Comparison of ENCODE assay signal across 2 cellular contexts in the genomic region with DNA sequence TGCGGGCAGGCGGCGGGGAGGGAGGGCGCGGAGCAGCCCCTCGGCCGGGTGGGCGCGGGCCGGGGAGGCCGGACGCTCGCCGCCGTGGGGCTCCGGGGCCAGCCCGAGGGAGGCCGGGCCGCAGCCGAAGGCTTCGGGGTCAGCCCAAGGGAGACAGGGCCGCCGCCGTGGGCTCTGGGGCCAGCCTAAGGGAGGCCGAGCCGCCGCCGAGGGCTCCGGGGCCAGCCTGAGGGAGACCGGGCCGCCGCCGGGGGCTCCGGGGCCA.
TF ChIP-seq lines count a peak whose summit lies in the region.

No MANE protein-coding gene starts in this region.

TF ChIP-seq in HCT116, 20 proteins besides CTCF, POLR2A, EP300 and RAD21:
- TF ChIP-seq EZH2phosphoT487 (IDR thresholded peaks at IDR 0.05; ENCODE audit: borderline replicate concordance) (no peak), SP1 (IDR thresholded peaks at IDR 0.05; ENCODE audit: low read depth) (peak; percentile 1; the same call in 1 of the 2 replicates), SIN3A (IDR thresholded peaks at IDR 0.05; ENCODE audit: low read depth) (no peak; the same call in 1 of the 2 replicates), ZFX (IDR thresholded peaks at IDR 0.05) (peak; percentile 90), CBX3 (IDR thresholded peaks at IDR 0.05; ENCODE audit: low read depth) (no peak)

TF ChIP-seq in WTC11, 78 proteins besides CTCF, POLR2A, EP300 and RAD21:
- TF ChIP-seq MLX (CRISPR knock-in tag; IDR thresholded peaks at IDR 0.05), result no peak
- no peak for TF ChIP-seq ATF1 (CRISPR knock-in tag; IDR thresholded peaks at IDR 0.05)
- no peak for TF ChIP-seq TP53 (CRISPR knock-in tag; IDR thresholded peaks at IDR 0.05)
- TF ChIP-seq ZSCAN18 (CRISPR knock-in tag; IDR thresholded peaks at IDR 0.05), result no peak
- TF ChIP-seq FOXK1 (CRISPR knock-in tag; IDR thresholded peaks at IDR 0.05), result no peak
- TF ChIP-seq GTF2I (CRISPR knock-in tag; conservative IDR thresholded peaks at IDR 0.05), result no peak
- TF ChIP-seq SMAD4 (CRISPR knock-in tag; IDR thresholded peaks at IDR 0.05), result no peak
- TF ChIP-seq, protein P1, sequence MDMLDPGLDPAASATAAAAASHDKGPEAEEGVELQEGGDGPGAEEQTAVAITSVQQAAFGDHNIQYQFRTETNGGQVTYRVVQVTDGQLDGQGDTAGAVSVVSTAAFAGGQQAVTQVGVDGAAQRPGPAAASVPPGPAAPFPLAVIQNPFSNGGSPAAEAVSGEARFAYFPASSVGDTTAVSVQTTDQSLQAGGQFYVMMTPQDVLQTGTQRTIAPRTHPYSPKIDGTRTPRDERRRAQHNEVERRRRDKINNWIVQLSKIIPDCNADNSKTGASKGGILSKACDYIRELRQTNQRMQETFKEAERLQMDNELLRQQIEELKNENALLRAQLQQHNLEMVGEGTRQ (CRISPR knock-in tag; IDR thresholded peaks at IDR 0.05), result no peak
- no peak for TF ChIP-seq E2F1 (CRISPR knock-in tag; IDR thresholded peaks at IDR 0.05)
- TF ChIP-seq HMGA2 (CRISPR knock-in tag; IDR thresholded peaks at IDR 0.05), result no peak
- TF ChIP-seq NR2C2 (CRISPR knock-in tag; IDR thresholded peaks at IDR 0.05), result no peak
- TF ChIP-seq ZNF396 (CRISPR knock-in tag; IDR thresholded peaks at IDR 0.05; ENCODE audit: borderline replicate concordance), result no peak
- TF ChIP-seq FOXJ3 (CRISPR knock-in tag; IDR thresholded peaks at IDR 0.05; ENCODE audit: borderline replicate concordance), result no peak
- TF ChIP-seq E2F4 (CRISPR knock-in tag; IDR thresholded peaks at IDR 0.05; ENCODE audit: borderline replicate concordance, low read depth), result no peak
- no peak for TF ChIP-seq EMX1 (CRISPR knock-in tag; IDR thresholded peaks at IDR 0.05)
- no peak for TF ChIP-seq NR3C1 (CRISPR knock-in tag; conservative IDR thresholded peaks at IDR 0.05; ENCODE audit: low read depth)
